In the genomic region with DNA sequence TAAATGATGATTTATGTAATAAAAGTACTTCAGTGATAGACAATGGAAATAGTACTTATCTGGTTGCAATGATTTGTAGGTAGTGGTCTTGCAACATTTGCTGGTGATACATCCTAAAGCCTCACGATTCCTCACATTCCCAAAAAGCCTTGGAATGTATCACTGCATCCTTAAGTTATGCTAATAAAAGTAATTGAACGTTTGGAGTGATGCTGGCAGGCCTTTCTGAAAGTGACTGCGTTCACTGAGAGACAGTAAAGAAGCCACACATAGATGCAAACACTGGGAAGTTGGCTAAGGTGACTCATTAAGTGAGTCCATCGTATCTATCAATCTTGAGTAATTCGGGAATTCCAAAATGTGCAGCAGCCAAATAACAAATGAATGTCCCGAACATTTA, we compare ENCODE assay signal across 1 cellular context.
TF ChIP-seq lines count a peak whose summit lies in the region.

No MANE protein-coding gene starts in this region.

TF ChIP-seq in IMR-90, 13 proteins besides CTCF, POLR2A, EP300 and RAD21 (continued from another document):
- TF ChIP-seq, protein P1, sequence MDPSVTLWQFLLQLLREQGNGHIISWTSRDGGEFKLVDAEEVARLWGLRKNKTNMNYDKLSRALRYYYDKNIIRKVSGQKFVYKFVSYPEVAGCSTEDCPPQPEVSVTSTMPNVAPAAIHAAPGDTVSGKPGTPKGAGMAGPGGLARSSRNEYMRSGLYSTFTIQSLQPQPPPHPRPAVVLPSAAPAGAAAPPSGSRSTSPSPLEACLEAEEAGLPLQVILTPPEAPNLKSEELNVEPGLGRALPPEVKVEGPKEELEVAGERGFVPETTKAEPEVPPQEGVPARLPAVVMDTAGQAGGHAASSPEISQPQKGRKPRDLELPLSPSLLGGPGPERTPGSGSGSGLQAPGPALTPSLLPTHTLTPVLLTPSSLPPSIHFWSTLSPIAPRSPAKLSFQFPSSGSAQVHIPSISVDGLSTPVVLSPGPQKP (IDR thresholded peaks at IDR 0.05; ENCODE audit: borderline replicate concordance, low read depth, low read length) = no peak
- TF ChIP-seq RCOR1 (IDR thresholded peaks at IDR 0.05; ENCODE audit: insufficient replicate concordance, low read length) (no peak), NFE2L2 (IDR thresholded peaks at IDR 0.05; ENCODE audit: low read depth, low read length) (no peak), MAZ (IDR thresholded peaks at IDR 0.05; ENCODE audit: borderline replicate concordance, low read depth, low read length) (no peak), MAFK (IDR thresholded peaks at IDR 0.05; ENCODE audit: low read depth, low read length) (no peak), RFX5 (IDR thresholded peaks at IDR 0.05; ENCODE audit: low read depth, low read length) (no peak)
